In genomic region chr16:67613808-67614207, GRCh38 we compare ENCODE assay signal across 11 cellular contexts. TPM values are rescaled to one million over a fixed set of nuclear protein-coding genes. Genes with fewer than 3 reads are reported as not detected.
DNase-seq lines count a peak whose midpoint lies in the region; ATAC-seq, FAIRE-seq and TF ChIP-seq lines count a peak whose summit lies in the region.
"Had no signal": no experiment of that assay in that cellular context is flagged by ENCODE, and none has a peak within 500 bp of the region (broad histone marks: within the 10 kb centered on the region; RNA-seq: fewer than 3 reads in every experiment).

No MANE protein-coding gene starts in this region.

- H3K27me3 Mint-ChIP-seq in activated T-cell treated with anti-CD3 and anti-CD28 coated beads, Interleukin-2, amount 50 U/mL, for 4 hours (ENCODE audit: low read depth): no peaks in the 10 kb centered on the region

- intact Hi-C loops in K562 (cut with micrococcal nuclease) (no loop called here), sigmoid colon (cut with DNase I) (loop anchor here (10.0 kb wide), 1 partner anchor 171 kb away; no protein-coding TSS in a partner anchor)

- POLR2A ChIA-PET in K562 (lab: Yijun Ruan, JAX): no interaction called here

- no peak overlapping the region for H3K9ac ChIP-seq in K562 (ENCODE audit: insufficient read depth in 1 of 2, low read depth in 2 of 2, low read length in 2 of 2)

- no peaks in the 10 kb centered on the region for H3K27me3 ChIP-seq in K562 (ENCODE audit: control insufficient read depth in 2 of 2, insufficient read depth in 2 of 2, low read length in 2 of 2)
- H3K27me3 ChIP-seq in sigmoid colon: no peaks in the 10 kb centered on the region

- H3K4me1 Mint-ChIP-seq in activated T-cell treated with anti-CD3 and anti-CD28 coated beads, Interleukin-2, amount 50 U/mL, for 4 hours (ENCODE audit: low read depth): no peaks in the 10 kb centered on the region

- TF ChIP-seq CTCF in K562 (IDR thresholded peaks at IDR 0.05 in 2 of 3, conservative IDR thresholded peaks at IDR 0.05 in 1 of 3; ENCODE audit: insufficient read depth in 2 of 3, low read depth in 1 of 3, low read length in 3 of 3) (peak; percentile 5 to 32 (median 26); a peak in 2 of 6 replicates), sigmoid colon (IDR thresholded peaks at IDR 0.05) (no peak)

- H3K9me3 Mint-ChIP-seq in activated T-cell treated with anti-CD3 and anti-CD28 coated beads, Interleukin-2, amount 50 U/mL, for 4 hours: no peaks in the 10 kb centered on the region

- FAIRE-seq in K562 (lab: Jason Lieb, UNC): no peak

- 79% methylated on average over 10 of the region's 10 CpGs for whole genome bisulfite sequencing in K562 (ENCODE audit: insufficient coverage, low coverage, missing lambda C conversion rate)
- 93 to 95% methylated on average over 10 of the region's 10 CpGs for WGBS in sigmoid colon, 2 donors

- H3K4me2 ChIP-seq in K562 (ENCODE audit: insufficient read depth, low read length): no peak overlapping the region

- DNase-seq in activated T-cell treated with anti-CD3 and anti-CD28 coated beads, Interleukin-2, amount 50 U/mL, for 48 hours: peak; percentile 28 to 29
- DNase-seq in activated T-cell treated with anti-CD3 and anti-CD28 coated beads, Interleukin-2, amount 50 U/mL, for 4 hours: no peak
- DNase-seq in NAMALWA (ENCODE audit: low spot score) (peak; percentile 34), K562 (ENCODE audit: extremely low read depth in 1 of 4, low spot score in 3 of 4) (peak in 1 of 4 experiments; percentile 17), sigmoid colon (peak; percentile 22), putamen (ENCODE audit: low spot score) (no peak)
- DNase-seq: MM.1S, NCI-H510A treated with DMSO at 0.1 percent for 48 hours had no signal

- H3K79me2 ChIP-seq in K562 (ENCODE audit: control insufficient read depth, insufficient read depth, low read length): peaks cover 5% of the 10 kb centered on the region; the same call in 2 of the 3 replicates

- H4K20me1 ChIP-seq in K562 (replicated peaks; ENCODE audit: control insufficient read depth, insufficient read depth, low read length): no peaks in the 10 kb centered on the region

- no peak for ATAC-seq in activated T-cell treated with anti-CD3 and anti-CD28 coated beads, Interleukin-2, amount 50 U/mL, for 4 hours
- ATAC-seq in K562 (peak; percentile 38; the same call in 1 of the 3 replicates), GM21717 (IDR thresholded peaks at IDR 0.05; ENCODE audit: unreplicated experiment) (no peak), HG03280 (IDR thresholded peaks at IDR 0.05; ENCODE audit: unreplicated experiment) (no peak)

- H3K9me3 ChIP-seq in K562 (replicated peaks; ENCODE audit: control insufficient read depth, insufficient read depth, low read depth, low read length): no peaks in the 10 kb centered on the region
- H3K9me3 ChIP-seq in sigmoid colon: no peaks in the 10 kb centered on the region
- H3K9me3 ChIP-seq: HAP-1 had no signal

- H3K36me3 Mint-ChIP-seq in activated T-cell treated with anti-CD3 and anti-CD28 coated beads, Interleukin-2, amount 50 U/mL, for 4 hours (ENCODE audit: insufficient read depth): peaks cover 24% of the 10 kb centered on the region

- no TSS peak for BruUV-seq in K562 (replicated peaks; lab: Mats Ljungman, UMichigan)

- in situ Hi-C loops in K562 (cut with MboI): no loop called here

- H3K4me1 ChIP-seq in K562 (replicated peaks in 1 of 2; ENCODE audit: control insufficient read depth in 2 of 2, insufficient read depth in 2 of 2, low read length in 2 of 2) (peaks cover 0 to 4% of the 10 kb centered on the region in 2 experiments; a peak in 1 of 5 replicates), sigmoid colon (no peaks in the 10 kb centered on the region)
- H3K4me1 ChIP-seq: HAP-1 had no signal

- no peak for TF ChIP-seq EP300 in K562 (IDR thresholded peaks at IDR 0.05; ENCODE audit: low read length)
- no peak for TF ChIP-seq EP300 in sigmoid colon (IDR thresholded peaks at IDR 0.05)

- TF ChIP-seq RAD21 in K562 (CRISPR knock-in tag; conservative IDR thresholded peaks at IDR 0.05 in 1 of 2, IDR thresholded peaks at IDR 0.05 in 1 of 2): 0 out of 4 replicates have a peak, but pooled peaks of 1 of the 2 experiments have one; percentile 8

- no peak overlapping the region for H3K4me3 ChIP-seq in K562
- no peak overlapping the region for H3K4me3 ChIP-seq in sigmoid colon
- H3K4me3 ChIP-seq: HAP-1 had no signal

- no peak overlapping the region for H2AFZ ChIP-seq in K562 (ENCODE audit: low read depth, low read length)

- no peak overlapping the region for H3K4me3 Mint-ChIP-seq in activated T-cell treated with anti-CD3 and anti-CD28 coated beads, Interleukin-2, amount 50 U/mL, for 4 hours

- H3K9me1 ChIP-seq in K562 (ENCODE audit: control insufficient read depth, insufficient read depth, low read length): no peaks in the 10 kb centered on the region

- CTCF ChIA-PET in K562 (lab: Yijun Ruan, JAX; ENCODE audit: low intra/inter-chr PET ratio): no interaction called here

- no peak overlapping the region for H3K27ac ChIP-seq in K562 (ENCODE audit: extremely low read depth, low read depth, low read length)
- no peak overlapping the region for H3K27ac ChIP-seq in sigmoid colon

- no peak for TF ChIP-seq POLR2A in K562 (conservative IDR thresholded peaks at IDR 0.05)
- no peak for TF ChIP-seq POLR2A in sigmoid colon (IDR thresholded peaks at IDR 0.05)

- H3K36me3 ChIP-seq in K562 (ENCODE audit: control insufficient read depth, insufficient read depth, low read length) (peaks cover 67% of the 10 kb centered on the region), sigmoid colon (peaks cover 4 to 76% (median 29%) of the 10 kb centered on the region in 4 donors)

RNA-seq across cellular contexts. Expression of gene CARMIL2, which starts 31.1 kb away (rescaled TPM):
- total RNA-seq in activated T-cell treated with anti-CD3 and anti-CD28 coated beads, Interleukin-2, amount 50 U/mL, for 4 hours: 100 to 1,000 TPM; 204 to 221 (median 207) TPM
- 5.5 and 22.6 TPM in 2 replicates for total RNA-seq in K562 (2011; cell fraction: chromatin; rRNA removed; ENCODE audit: low replicate concordance)
- total RNA-seq in K562 (2011; cell fraction: nucleolus; rRNA removed): 12.2 and 15.7 TPM in 2 replicates
- total RNA-seq in K562 (2011; cell fraction: nucleoplasm; rRNA removed): 5.3 and 7.8 TPM in 2 replicates
- 0.20 and 1.0 TPM in 2 replicates for total RNA-seq in K562 (2014; rRNA removed)
- total RNA-seq in K562 (2014; rRNA removed; fragmentation: Illumina TruSeq; extraction: Trizol): 0.19 TPM in 1 of 2 replicates, not detected in the other
- total RNA-seq in K562 (2015; rRNA removed; fragmentation: Illumina TruSeq; extraction: Trizol): 0.38 and 0.43 TPM in 2 replicates
- 2.1 and 2.9 TPM in 2 replicates for total RNA-seq in K562 (2021)
- polyA plus RNA-seq in K562 (2011; rRNA removed): 0.79 and 0.99 TPM in 2 replicates
- polyA plus RNA-seq in K562 (2011; cell fraction: cytosol; rRNA removed): 0.56 and 1.4 TPM in 2 replicates
- 6.4 and 17.4 TPM in 2 replicates for polyA plus RNA-seq in K562 (2011; cell fraction: nucleus; rRNA removed)
- polyA plus RNA-seq in K562 (2012): 0.91 and 4.2 TPM in 2 replicates
- polyA plus RNA-seq in K562 (2014; fragmentation: Illumina TruSeq; extraction: Trizol): 0.39 and 0.57 TPM in 2 replicates
- not detected for polyA plus RNA-seq in K562 (2014; fragmentation: Nextera tagmentation; extraction: Ambion mirVana)
- 0.95 and 1.0 TPM in 2 replicates for polyA plus RNA-seq in K562 (2014; rRNA removed)
- polyA minus RNA-seq in K562 (2011; rRNA and poly(A)+ RNA removed): 0.60 and 1.3 TPM in 2 replicates
- 1.4 and 2.6 TPM in 2 replicates for polyA minus RNA-seq in K562 (2011; cell fraction: cytosol; rRNA and poly(A)+ RNA removed)
- polyA minus RNA-seq in K562 (2011; cell fraction: nucleus; rRNA and poly(A)+ RNA removed): 1.8 and 5.1 TPM in 2 replicates
- 1 to 10 TPM in 1 of 4 donors, under 1 TPM in 3; 0.36 to 1.5 (median 0.75) TPM for total RNA-seq in sigmoid colon
- polyA plus RNA-seq in sigmoid colon: 10 to 100 TPM in 1 of 3 donors, under 1 TPM in 1, not detected in 1; 0.23 to 20.7 TPM

RNA-seq across cellular contexts. Expression of gene ACD, which starts 46.3 kb away (rescaled TPM):
- total RNA-seq in activated T-cell treated with anti-CD3 and anti-CD28 coated beads, Interleukin-2, amount 50 U/mL, for 4 hours: 10 to 100 TPM; 87.5 to 89.7 (median 89.4) TPM
- 27.7 and 92.8 TPM in 2 replicates for total RNA-seq in K562 (2011; cell fraction: chromatin; rRNA removed; ENCODE audit: low replicate concordance)
- total RNA-seq in K562 (2011; cell fraction: nucleolus; rRNA removed): 78.5 and 91.1 TPM in 2 replicates
- total RNA-seq in K562 (2011; cell fraction: nucleoplasm; rRNA removed): 47.1 and 51.1 TPM in 2 replicates
- total RNA-seq in K562 (2014; rRNA removed): 34.9 and 46.5 TPM in 2 replicates
- 6.1 and 9.0 TPM in 2 replicates for total RNA-seq in K562 (2014; rRNA removed; fragmentation: Illumina TruSeq; extraction: Trizol)
- 18.5 and 19.7 TPM in 2 replicates for total RNA-seq in K562 (2015; rRNA removed; fragmentation: Illumina TruSeq; extraction: Trizol)
- total RNA-seq in K562 (2021): 44.9 and 47.4 TPM in 2 replicates
- polyA plus RNA-seq in K562 (2011; rRNA removed): 19.2 and 33.4 TPM in 2 replicates
- polyA plus RNA-seq in K562 (2011; cell fraction: cytosol; rRNA removed): 30.9 and 49.1 TPM in 2 replicates
- 129 and 135 TPM in 2 replicates for polyA plus RNA-seq in K562 (2011; cell fraction: nucleus; rRNA removed)
- polyA plus RNA-seq in K562 (2012): 39.1 and 47.2 TPM in 2 replicates
- 25.8 and 34.6 TPM in 2 replicates for polyA plus RNA-seq in K562 (2014; fragmentation: Illumina TruSeq; extraction: Trizol)
- 1 to 10 TPM; 4.2 to 4.5 TPM for polyA plus RNA-seq in K562 (2014; fragmentation: Nextera tagmentation; extraction: Ambion mirVana)
- polyA plus RNA-seq in K562 (2014; rRNA removed): 36.5 and 40.0 TPM in 2 replicates
- polyA minus RNA-seq in K562 (2011; rRNA and poly(A)+ RNA removed): 7.4 and 10.3 TPM in 2 replicates
- 21.4 and 34.7 TPM in 2 replicates for polyA minus RNA-seq in K562 (2011; cell fraction: cytosol; rRNA and poly(A)+ RNA removed)
- polyA minus RNA-seq in K562 (2011; cell fraction: nucleus; rRNA and poly(A)+ RNA removed): 34.5 and 45.7 TPM in 2 replicates
- 10 to 100 TPM; 13.9 to 20.6 (median 18.7) TPM for total RNA-seq in sigmoid colon
- polyA plus RNA-seq in sigmoid colon: 10 to 100 TPM in 1 of 3 donors, 1 to 10 TPM in 2; 7.4 to 19.3 (median 9.6) TPM

RNA-seq across cellular contexts. Expression of gene PARD6A, which starts 47.0 kb away (rescaled TPM):
- 10 to 100 TPM; 12.0 to 12.5 (median 12.5) TPM for total RNA-seq in activated T-cell treated with anti-CD3 and anti-CD28 coated beads, Interleukin-2, amount 50 U/mL, for 4 hours
- 0.33 and 0.72 TPM in 2 replicates for total RNA-seq in K562 (2011; cell fraction: chromatin; rRNA removed; ENCODE audit: low replicate concordance)
- total RNA-seq in K562 (2011; cell fraction: nucleolus; rRNA removed): 0.50 and 1.1 TPM in 2 replicates
- total RNA-seq in K562 (2011; cell fraction: nucleoplasm; rRNA removed): 0.44 and 0.46 TPM in 2 replicates
- 1.00 and 1.8 TPM in 2 replicates for total RNA-seq in K562 (2014; rRNA removed)
- 0.26 and 0.44 TPM in 2 replicates for total RNA-seq in K562 (2014; rRNA removed; fragmentation: Illumina TruSeq; extraction: Trizol)
- 0.14 and 0.68 TPM in 2 replicates for total RNA-seq in K562 (2015; rRNA removed; fragmentation: Illumina TruSeq; extraction: Trizol)
- total RNA-seq in K562 (2021): 0.85 and 2.0 TPM in 2 replicates
- polyA plus RNA-seq in K562 (2011; rRNA removed): 0.42 and 0.52 TPM in 2 replicates
- 1.4 and 3.0 TPM in 2 replicates for polyA plus RNA-seq in K562 (2011; cell fraction: cytosol; rRNA removed)
- 0.72 and 1.5 TPM in 2 replicates for polyA plus RNA-seq in K562 (2011; cell fraction: nucleus; rRNA removed)
- 0.83 and 1.0 TPM in 2 replicates for polyA plus RNA-seq in K562 (2012)
- 0.28 and 0.75 TPM in 2 replicates for polyA plus RNA-seq in K562 (2014; fragmentation: Illumina TruSeq; extraction: Trizol)
- under 1 TPM; 0.04 to 0.13 TPM for polyA plus RNA-seq in K562 (2014; fragmentation: Nextera tagmentation; extraction: Ambion mirVana)
- polyA plus RNA-seq in K562 (2014; rRNA removed): 0.46 and 0.81 TPM in 2 replicates
- not detected in 2 replicates for polyA minus RNA-seq in K562 (2011; rRNA and poly(A)+ RNA removed)
- polyA minus RNA-seq in K562 (2011; cell fraction: cytosol; rRNA and poly(A)+ RNA removed): not detected in 2 replicates
- 0.27 and 1.00 TPM in 2 replicates for polyA minus RNA-seq in K562 (2011; cell fraction: nucleus; rRNA and poly(A)+ RNA removed)
- total RNA-seq in sigmoid colon: 10 to 100 TPM; 12.8 to 16.6 (median 14.0) TPM
- polyA plus RNA-seq in sigmoid colon: 1 to 10 TPM; 4.2 to 8.3 (median 4.4) TPM

RNA-seq across cellular contexts. Expression of gene CTCF, which starts 51.5 kb away (rescaled TPM):
- total RNA-seq in activated T-cell treated with anti-CD3 and anti-CD28 coated beads, Interleukin-2, amount 50 U/mL, for 4 hours: 10 to 100 TPM; 53.7 to 59.3 (median 54.0) TPM
- total RNA-seq in K562 (2011; cell fraction: chromatin; rRNA removed; ENCODE audit: low replicate concordance): 41.2 and 61.0 TPM in 2 replicates
- total RNA-seq in K562 (2011; cell fraction: nucleolus; rRNA removed): 26.5 and 26.8 TPM in 2 replicates
- total RNA-seq in K562 (2011; cell fraction: nucleoplasm; rRNA removed): 34.7 and 46.6 TPM in 2 replicates
- 31.3 and 34.6 TPM in 2 replicates for total RNA-seq in K562 (2014; rRNA removed)
- total RNA-seq in K562 (2014; rRNA removed; fragmentation: Illumina TruSeq; extraction: Trizol): 36.5 and 37.6 TPM in 2 replicates
- total RNA-seq in K562 (2015; rRNA removed; fragmentation: Illumina TruSeq; extraction: Trizol): 45.1 and 49.2 TPM in 2 replicates
- 37.5 and 37.9 TPM in 2 replicates for total RNA-seq in K562 (2021)
- 21.0 and 33.9 TPM in 2 replicates for polyA plus RNA-seq in K562 (2011; rRNA removed)
- 17.2 and 19.3 TPM in 2 replicates for polyA plus RNA-seq in K562 (2011; cell fraction: cytosol; rRNA removed)
- polyA plus RNA-seq in K562 (2011; cell fraction: nucleus; rRNA removed): 12.8 and 14.9 TPM in 2 replicates
- polyA plus RNA-seq in K562 (2012): 27.6 and 33.5 TPM in 2 replicates
- 41.0 and 47.1 TPM in 2 replicates for polyA plus RNA-seq in K562 (2014; fragmentation: Illumina TruSeq; extraction: Trizol)
- polyA plus RNA-seq in K562 (2014; fragmentation: Nextera tagmentation; extraction: Ambion mirVana): 10 to 100 TPM in 1 of 2 experiments, 1 to 10 TPM in 1; 7.8 to 11.0 TPM
- 26.4 and 27.5 TPM in 2 replicates for polyA plus RNA-seq in K562 (2014; rRNA removed)
- 34.2 and 51.3 TPM in 2 replicates for polyA minus RNA-seq in K562 (2011; rRNA and poly(A)+ RNA removed)
- polyA minus RNA-seq in K562 (2011; cell fraction: cytosol; rRNA and poly(A)+ RNA removed): 21.9 and 28.2 TPM in 2 replicates
- polyA minus RNA-seq in K562 (2011; cell fraction: nucleus; rRNA and poly(A)+ RNA removed): 10.4 and 17.2 TPM in 2 replicates
- total RNA-seq in sigmoid colon: 10 to 100 TPM; 29.2 to 45.7 (median 35.8) TPM
- polyA plus RNA-seq in sigmoid colon: 10 to 100 TPM; 25.8 to 28.8 (median 27.5) TPM

RNA-seq across cellular contexts. Expression of gene ENKD1, which starts 52.7 kb away (rescaled TPM):
- 10 to 100 TPM; 13.9 to 16.7 (median 14.1) TPM for total RNA-seq in activated T-cell treated with anti-CD3 and anti-CD28 coated beads, Interleukin-2, amount 50 U/mL, for 4 hours
- total RNA-seq in K562 (2011; cell fraction: chromatin; rRNA removed; ENCODE audit: low replicate concordance): 9.2 and 22.5 TPM in 2 replicates
- 20.0 and 29.5 TPM in 2 replicates for total RNA-seq in K562 (2011; cell fraction: nucleolus; rRNA removed)
- 11.5 and 14.6 TPM in 2 replicates for total RNA-seq in K562 (2011; cell fraction: nucleoplasm; rRNA removed)
- total RNA-seq in K562 (2014; rRNA removed): 26.4 and 26.9 TPM in 2 replicates
- 5.2 and 6.9 TPM in 2 replicates for total RNA-seq in K562 (2014; rRNA removed; fragmentation: Illumina TruSeq; extraction: Trizol)
- total RNA-seq in K562 (2015; rRNA removed; fragmentation: Illumina TruSeq; extraction: Trizol): 10.0 and 10.4 TPM in 2 replicates
- 21.2 and 21.4 TPM in 2 replicates for total RNA-seq in K562 (2021)
- 8.3 and 10.0 TPM in 2 replicates for polyA plus RNA-seq in K562 (2011; rRNA removed)
- 10.7 and 27.8 TPM in 2 replicates for polyA plus RNA-seq in K562 (2011; cell fraction: cytosol; rRNA removed)
- polyA plus RNA-seq in K562 (2011; cell fraction: nucleus; rRNA removed): 31.0 and 66.3 TPM in 2 replicates
- 15.3 and 19.8 TPM in 2 replicates for polyA plus RNA-seq in K562 (2012)
- polyA plus RNA-seq in K562 (2014; fragmentation: Illumina TruSeq; extraction: Trizol): 4.4 and 11.6 TPM in 2 replicates
- polyA plus RNA-seq in K562 (2014; fragmentation: Nextera tagmentation; extraction: Ambion mirVana): 1 to 10 TPM; 1.1 to 1.6 TPM
- polyA plus RNA-seq in K562 (2014; rRNA removed): 25.2 and 27.2 TPM in 2 replicates
- polyA minus RNA-seq in K562 (2011; rRNA and poly(A)+ RNA removed): 2.5 and 3.0 TPM in 2 replicates
- 5.2 and 8.1 TPM in 2 replicates for polyA minus RNA-seq in K562 (2011; cell fraction: cytosol; rRNA and poly(A)+ RNA removed)
- 6.9 and 8.1 TPM in 2 replicates for polyA minus RNA-seq in K562 (2011; cell fraction: nucleus; rRNA and poly(A)+ RNA removed)
- 10 to 100 TPM; 21.0 to 27.0 (median 23.2) TPM for total RNA-seq in sigmoid colon
- 10 to 100 TPM in 1 of 3 donors, 1 to 10 TPM in 2; 6.9 to 16.2 (median 9.0) TPM for polyA plus RNA-seq in sigmoid colon

Comparison
In these comparisons a context has a peak if more than half of its experiments do, and no peak if none do; other contexts are left out.
1. DNase-seq: peak in activated T-cell treated with anti-CD3 and anti-CD28 coated beads, Interleukin-2, amount 50 U/mL, for 48 hours (2 of 2), NAMALWA (single experiment) and sigmoid colon (single experiment); none in activated T-cell treated with anti-CD3 and anti-CD28 coated beads, Interleukin-2, amount 50 U/mL, for 4 hours (single experiment) and putamen (single experiment).
2. CTCF ChIP-seq: peak in K562 (3 of 3); none in sigmoid colon (0 of 4).
3. RNA of gene CARMIL2, which starts 31.1 kb away (total RNA-seq): 204 to 221 TPM in activated T-cell treated with anti-CD3 and anti-CD28 coated beads, Interleukin-2, amount 50 U/mL, for 4 hours; 0.19 to 22.6 TPM in K562 and 0.36 to 1.5 TPM in sigmoid colon; every median in the first group is over 4 times any median in the second.
4. RNA of gene PARD6A, which starts 47.0 kb away (total RNA-seq): 12.8 to 16.6 TPM in sigmoid colon and 12.0 to 12.5 TPM in activated T-cell treated with anti-CD3 and anti-CD28 coated beads, Interleukin-2, amount 50 U/mL, for 4 hours; 0.14 to 2.0 TPM in K562; every median in the first group is over 4 times any median in the second.